34 cellular contexts compared by ENCODE assay signal in genomic region chr1:11878891-11879190, GRCh38.
"Had no signal": no experiment of that assay in that cellular context is flagged by ENCODE, and none has a peak within 500 bp of the region (broad histone marks: within the 10 kb centered on the region; RNA-seq: fewer than 3 reads in every experiment).

No MANE protein-coding gene starts in this region.

- H3K27ac Mint-ChIP-seq: activated B cell treated with CpG ODN at 0.5 μM for 24 hours; activated CD4-positive, alpha-beta memory T cell treated with anti-CD3 and anti-CD28 coated beads for 36 hours; activated CD4-positive, alpha-beta T cell treated with anti-CD3 and anti-CD28 coated beads, Interleukin-2, amount 10 ng/mL, durations not matched to agents 24 days and 14 days; activated CD8-positive, alpha-beta T cell treated with anti-CD3 and anti-CD28 coated beads for 36 hours; activated naive CD4-positive, alpha-beta T cell treated with anti-CD3 and anti-CD28 coated beads, Interleukin-2, amount 10 ng/mL, durations not matched to agents 7 days and 5 days; activated naive CD4-positive, alpha-beta T cell treated with anti-CD3 and anti-CD28 coated beads, Interleukin-2, amount 50 U/mL, for 24 hours; activated naive CD8-positive, alpha-beta T cell; activated naive CD8-positive, alpha-beta T cell treated with anti-CD3 and anti-CD28 coated beads, Interleukin-2, amount 10 ng/mL, durations not matched to agents 7 days and 5 days; activated naive CD8-positive, alpha-beta T cell treated with anti-CD3 and anti-CD28 coated beads, Interleukin-2, amount 50 U/mL, for 24 hours; activated T-cell treated with anti-CD3 and anti-CD28 coated beads, Interleukin-2, amount 50 U/mL, for 72 hours; activated T-helper 1 cell treated with anti-CD3 and anti-CD28 coated beads, Interleukin-12 subunit alpha, Interleukin-12 subunit beta, Interleukin-2, Interleukin-4 antibody, amounts not matched to agents 30 ng/mL and 10 ng/mL and 1 ng/mL, durations not matched to agents 14 hours and 24 hours and 36 hours; activated T-helper 17 cell treated with anti-CD3 and anti-CD28 coated beads, Interleukin-2, amount 50 U/mL, for 72 hours; brain; T-cell; T-helper 17 cell had no signal

- H3K4me3 Mint-ChIP-seq: activated B cell treated with CpG ODN at 0.5 μM for 24 hours; activated CD4-positive, alpha-beta memory T cell treated with anti-CD3 and anti-CD28 coated beads for 36 hours; activated CD4-positive, alpha-beta T cell treated with anti-CD3 and anti-CD28 coated beads, Interleukin-2, amount 10 ng/mL, durations not matched to agents 24 days and 14 days; activated CD8-positive, alpha-beta T cell treated with anti-CD3 and anti-CD28 coated beads for 36 hours; activated naive CD4-positive, alpha-beta T cell treated with anti-CD3 and anti-CD28 coated beads, Interleukin-2, amount 10 ng/mL, durations not matched to agents 7 days and 5 days; activated naive CD4-positive, alpha-beta T cell treated with anti-CD3 and anti-CD28 coated beads, Interleukin-2, amount 50 U/mL, for 24 hours; activated naive CD8-positive, alpha-beta T cell; activated naive CD8-positive, alpha-beta T cell treated with anti-CD3 and anti-CD28 coated beads, Interleukin-2, amount 10 ng/mL, durations not matched to agents 7 days and 5 days; activated naive CD8-positive, alpha-beta T cell treated with anti-CD3 and anti-CD28 coated beads, Interleukin-2, amount 50 U/mL, for 24 hours; activated T-cell treated with anti-CD3 and anti-CD28 coated beads, Interleukin-2, amount 50 U/mL, for 4 hours; activated T-cell treated with anti-CD3 and anti-CD28 coated beads, Interleukin-2, amount 50 U/mL, for 72 hours; activated T-helper 1 cell treated with anti-CD3 and anti-CD28 coated beads, Interleukin-12 subunit alpha, Interleukin-12 subunit beta, Interleukin-2, Interleukin-4 antibody, amounts not matched to agents 30 ng/mL and 10 ng/mL and 1 ng/mL, durations not matched to agents 14 hours and 24 hours and 36 hours; activated T-helper 17 cell treated with anti-CD3 and anti-CD28 coated beads, Interleukin-2, amount 50 U/mL, for 72 hours; brain; central memory CD8-positive, alpha-beta T cell; T-cell; T-helper 17 cell had no signal

- H3K4me1 Mint-ChIP-seq: activated B cell treated with CpG ODN at 0.5 μM for 24 hours; activated naive CD4-positive, alpha-beta T cell treated with anti-CD3 and anti-CD28 coated beads, Interleukin-2, amount 50 U/mL, for 24 hours; activated naive CD8-positive, alpha-beta T cell treated with anti-CD3 and anti-CD28 coated beads, Interleukin-2, amount 50 U/mL, for 24 hours; activated T-helper 17 cell treated with anti-CD3 and anti-CD28 coated beads, Interleukin-2, amount 50 U/mL, for 72 hours; central memory CD8-positive, alpha-beta T cell; T-cell; T-helper 17 cell had no signal

- H3K9me3 ChIP-seq: ascending aorta had no signal

- H3K27ac ChIP-seq: ascending aorta, cardiac muscle cell, VCaP had no signal

- H3K27me3 ChIP-seq: ascending aorta, cardiac muscle cell had no signal

- ATAC-seq: activated CD8-positive, alpha-beta T cell treated with anti-CD3 and anti-CD28 coated beads for 36 hours; activated naive CD8-positive, alpha-beta T cell treated with anti-CD3 and anti-CD28 coated beads, Interleukin-2, amount 50 U/mL, for 24 hours; activated T-cell treated with anti-CD3 and anti-CD28 coated beads, Interleukin-2, amount 50 U/mL, for 4 hours; activated T-cell treated with anti-CD3 and anti-CD28 coated beads, Interleukin-2, amount 50 U/mL, for 72 hours; activated T-helper 17 cell treated with anti-CD3 and anti-CD28 coated beads, Interleukin-2, amount 50 U/mL, for 72 hours; T-cell; T-helper 17 cell had no signal

- H3K4me3 ChIP-seq: ascending aorta, cardiac muscle cell had no signal

- H3K36me3 ChIP-seq: ascending aorta, cardiac muscle cell had no signal

- DNase-seq: activated B cell treated with CpG ODN at 0.5 μM for 24 hours; activated CD4-positive, alpha-beta memory T cell treated with anti-CD3 and anti-CD28 coated beads for 36 hours; activated CD4-positive, alpha-beta T cell treated with anti-CD3 and anti-CD28 coated beads for 4 hours; activated CD4-positive, alpha-beta T cell treated with anti-CD3 and anti-CD28 coated beads, Interleukin-2, amount 10 ng/mL, durations not matched to agents 24 days and 14 days; activated CD4-positive, alpha-beta T cell treated with anti-CD3 and anti-CD28 coated beads, Interleukin-2, amount 50 U/mL, for 1 hour; activated CD4-positive, alpha-beta T cell treated with anti-CD3 and anti-CD28 coated beads, Interleukin-2, amount 50 U/mL, for 4 hours; activated CD4-positive, CD25-positive, alpha-beta regulatory T cell treated with anti-CD3 and anti-CD28 coated beads, Interleukin-2, amount 50 U/mL, for 72 hours; activated CD8-positive, alpha-beta memory T cell treated with anti-CD3 and anti-CD28 coated beads, Interleukin-2, amount 50 U/mL, for 4 hours; activated CD8-positive, alpha-beta T cell treated with anti-CD3 and anti-CD28 coated beads for 36 hours; activated effector memory CD4-positive, alpha-beta T cell treated with anti-CD3 and anti-CD28 coated beads, Interleukin-2, amount 50 U/mL, for 16 hours; activated gamma-delta T cell treated with Interleukin-2 at 50 U/mL for 16 hours; activated naive CD4-positive, alpha-beta T cell treated with anti-CD3 and anti-CD28 coated beads, Interleukin-2, amount 10 ng/mL, durations not matched to agents 7 days and 5 days; activated naive CD4-positive, alpha-beta T cell treated with Interleukin-2 at 50 U/mL for 16 hours; activated naive CD8-positive, alpha-beta T cell treated with anti-CD3 and anti-CD28 coated beads, Interleukin-2, amount 10 ng/mL, durations not matched to agents 7 days and 5 days; activated naive CD8-positive, alpha-beta T cell treated with anti-CD3 and anti-CD28 coated beads, Interleukin-2, amount 50 U/mL, for 24 hours; activated T-cell treated with anti-CD3 and anti-CD28 coated beads for 4 hours; activated T-cell treated with anti-CD3 and anti-CD28 coated beads, Interleukin-2, amount 50 U/mL, for 1 hour; activated T-cell treated with anti-CD3 and anti-CD28 coated beads, Interleukin-2, amount 50 U/mL, for 4 hours; activated T-cell treated with anti-CD3 and anti-CD28 coated beads, Interleukin-2, amount 50 U/mL, for 72 hours; amygdala; anterior cingulate cortex; caudate nucleus; cerebellar nuclear complex; T-cell; T-helper 17 cell had no signal

- H3K9me3 Mint-ChIP-seq: activated B cell treated with CpG ODN at 0.5 μM for 24 hours; activated CD4-positive, alpha-beta memory T cell treated with anti-CD3 and anti-CD28 coated beads for 36 hours; activated CD4-positive, alpha-beta T cell treated with anti-CD3 and anti-CD28 coated beads, Interleukin-2, amount 10 ng/mL, durations not matched to agents 24 days and 14 days; activated CD8-positive, alpha-beta T cell treated with anti-CD3 and anti-CD28 coated beads for 36 hours; activated naive CD4-positive, alpha-beta T cell treated with anti-CD3 and anti-CD28 coated beads, Interleukin-2, amount 10 ng/mL, durations not matched to agents 7 days and 5 days; activated naive CD4-positive, alpha-beta T cell treated with anti-CD3 and anti-CD28 coated beads, Interleukin-2, amount 50 U/mL, for 24 hours; activated naive CD8-positive, alpha-beta T cell treated with anti-CD3 and anti-CD28 coated beads, Interleukin-2, amount 10 ng/mL, durations not matched to agents 7 days and 5 days; activated naive CD8-positive, alpha-beta T cell treated with anti-CD3 and anti-CD28 coated beads, Interleukin-2, amount 50 U/mL, for 24 hours; activated T-cell treated with anti-CD3 and anti-CD28 coated beads, Interleukin-2, amount 50 U/mL, for 4 hours; activated T-cell treated with anti-CD3 and anti-CD28 coated beads, Interleukin-2, amount 50 U/mL, for 72 hours; activated T-helper 1 cell treated with anti-CD3 and anti-CD28 coated beads, Interleukin-12 subunit alpha, Interleukin-12 subunit beta, Interleukin-2, Interleukin-4 antibody, amounts not matched to agents 30 ng/mL and 10 ng/mL and 1 ng/mL, durations not matched to agents 14 hours and 24 hours and 36 hours; activated T-helper 17 cell treated with anti-CD3 and anti-CD28 coated beads, Interleukin-2, amount 50 U/mL, for 72 hours; brain; central memory CD8-positive, alpha-beta T cell; T-cell had no signal

- H3K4me1 ChIP-seq: ascending aorta had no signal
